ENCODE assay signal across 9 cellular contexts in genomic region chr7:5773661-5774086, GRCh38. TPM values are rescaled to one million over a fixed set of nuclear protein-coding genes. Genes with fewer than 3 reads are reported as not detected.
DNase-seq lines count a peak whose midpoint lies in the region; ATAC-seq lines count a peak whose summit lies in the region.
"Had no signal": no experiment of that assay in that cellular context is flagged by ENCODE, and none has a peak within 500 bp of the region (broad histone marks: within the 10 kb centered on the region; RNA-seq: fewer than 3 reads in every experiment).

No MANE protein-coding gene starts in this region.

- H3K4me1 ChIP-seq in aorta (ENCODE audit: control insufficient read depth in 1 of 2, insufficient read depth in 2 of 2, low read length in 2 of 2) = peaks cover 0 to 2% of the 10 kb centered on the region in 2 donors

- H3K9me3 ChIP-seq in aorta (ENCODE audit: control insufficient read depth, low read length) = no peaks in the 10 kb centered on the region

- DNase-seq in stimulated activated naive CD4-positive, alpha-beta T cell treated with Interleukin-2 at 50 U/mL for 16 hours (lab: John Stamatoyannopoulos, UW) = peak; percentile 10
- no peak for DNase-seq in stimulated activated naive CD4-positive, alpha-beta T cell (lab: John Stamatoyannopoulos, UW)
- DNase-seq in activated CD8-positive, alpha-beta memory T cell treated with anti-CD3 and anti-CD28 coated beads, Interleukin-2, amount 50 U/mL, for 4 hours = peak; percentile 51
- peak; percentile 87 for DNase-seq in islet precursor cell
- DNase-seq in aorta = no peak

- no peak overlapping the region for H3K4me3 ChIP-seq in aorta (ENCODE audit: low read length in 2 of 2)
- H3K4me3 ChIP-seq: skin epidermis had no signal

- H3K27me3 ChIP-seq in aorta (ENCODE audit: control insufficient read depth in 1 of 2, insufficient read depth in 2 of 2, low read length in 1 of 2) = no peaks in the 10 kb centered on the region

- H3K27ac ChIP-seq in aorta (ENCODE audit: low read depth in 1 of 2, low read length in 2 of 2) = peak overlapping the region; percentile 48 to 49
- H3K27ac ChIP-seq: skin epidermis had no signal

- WGBS in aorta, 2 donors = 43 to 48% methylated on average over 6 of the region's 6 CpGs

- intact Hi-C loops in aorta (cut with DNase I) = no loop called here

- peaks cover 0 to 2% of the 10 kb centered on the region in 2 donors for H3K36me3 ChIP-seq in aorta (ENCODE audit: control insufficient read depth in 1 of 2, insufficient read depth in 2 of 2, low read length in 1 of 2)

- ATAC-seq in aorta (ENCODE audit: low FRiP score) (no peak), HG02981 (IDR thresholded peaks at IDR 0.05; ENCODE audit: unreplicated experiment) (no peak), HG03139 (IDR thresholded peaks at IDR 0.05; ENCODE audit: unreplicated experiment) (no peak), HG03571 (IDR thresholded peaks at IDR 0.05; ENCODE audit: unreplicated experiment) (no peak)

RNA-seq across cellular contexts. Expression of gene RNF216, which starts 7.8 kb away (rescaled TPM):
- 10 to 100 TPM; 47.4 to 53.6 TPM for total RNA-seq in aorta
- polyA plus RNA-seq in aorta = 10 to 100 TPM; 10.0 to 18.1 TPM

Comparison
In these comparisons a context has a peak if more than half of its experiments do, and no peak if none do; other contexts are left out.
1. DNase-seq: peak in stimulated activated naive CD4-positive, alpha-beta T cell treated with Interleukin-2 at 50 U/mL for 16 hours (single experiment), activated CD8-positive, alpha-beta memory T cell treated with anti-CD3 and anti-CD28 coated beads, Interleukin-2, amount 50 U/mL, for 4 hours (single experiment) and islet precursor cell (single experiment); none in stimulated activated naive CD4-positive, alpha-beta T cell (0 of 6) and aorta (0 of 2).